In the genomic region with DNA sequence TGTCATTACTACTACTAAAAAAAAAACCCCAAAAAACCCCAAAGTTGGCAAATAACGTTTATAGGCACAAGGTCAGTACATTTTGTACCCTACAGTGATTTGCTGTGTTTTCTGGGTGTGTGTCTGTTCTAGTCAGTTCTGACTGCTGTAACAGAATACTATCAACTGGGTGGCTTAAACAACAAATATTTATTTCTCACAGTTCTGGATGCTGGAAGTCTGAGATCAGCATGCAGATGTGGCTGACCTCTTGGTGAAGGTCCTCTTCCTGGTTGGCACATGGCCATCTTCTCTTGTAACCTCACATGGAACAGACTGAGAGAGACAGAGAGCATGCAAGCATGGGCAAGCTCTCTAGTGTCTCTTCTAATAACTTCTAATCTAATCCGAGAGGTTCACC, we compare ENCODE assay signal across 18 cellular contexts.
DNase-seq lines count a peak whose midpoint lies in the region; ATAC-seq and TF ChIP-seq lines count a peak whose summit lies in the region.
"Had no signal": no experiment of that assay in that cellular context is flagged by ENCODE, and none has a peak within 500 bp of the region (broad histone marks: within the 10 kb centered on the region; RNA-seq: fewer than 3 reads in every experiment).

No MANE protein-coding gene starts in this region.

- WGBS in heart left ventricle, 4 donors: 50 to 58% (median 53%) methylated on average over 2 of the region's 2 CpGs
- 40 to 56% (median 51%) methylated on average over 2 of the region's 2 CpGs for WGBS in adrenal gland, 4 donors

- H3K9me3 ChIP-seq in heart left ventricle: no peaks in the 10 kb centered on the region
- no peaks in the 10 kb centered on the region for H3K9me3 ChIP-seq in right atrium auricular region
- H3K9me3 ChIP-seq in adrenal gland (replicated peaks in 1 of 3): no peaks in the 10 kb centered on the region
- H3K9me3 ChIP-seq: sigmoid colon, vagina had no signal

- TF ChIP-seq CTCF in heart left ventricle (IDR thresholded peaks at IDR 0.05): no peak
- TF ChIP-seq CTCF in right atrium auricular region (IDR thresholded peaks at IDR 0.05): no peak
- TF ChIP-seq CTCF in adrenal gland (IDR thresholded peaks at IDR 0.05): no peak

- H3K4me1 ChIP-seq in heart left ventricle: peaks cover 0 to 23% (median 13%) of the 10 kb centered on the region in 12 donors
- peaks cover 0 to 5% of the 10 kb centered on the region in 2 donors for H3K4me1 ChIP-seq in right atrium auricular region
- peaks cover 0 to 24% of the 10 kb centered on the region in 2 donors for H3K4me1 ChIP-seq in adrenal gland (replicated peaks in 1 of 2)
- H3K4me1 ChIP-seq: neural progenitor cell, sigmoid colon had no signal

- H3K27me3 ChIP-seq in heart left ventricle (no peaks in the 10 kb centered on the region), right atrium auricular region (no peaks in the 10 kb centered on the region), adrenal gland (no peaks in the 10 kb centered on the region)
- H3K27me3 ChIP-seq: neural progenitor cell, sigmoid colon, vagina had no signal

- ATAC-seq in heart left ventricle (peak; percentile 41 to 62 (median 55)), GM21619 (IDR thresholded peaks at IDR 0.05; ENCODE audit: unreplicated experiment) (no peak), HG02571 (IDR thresholded peaks at IDR 0.05; ENCODE audit: unreplicated experiment) (no peak)

- H3K36me3 ChIP-seq in heart left ventricle (peaks cover 0 to 8% (median 0%) of the 10 kb centered on the region in 9 donors), right atrium auricular region (no peaks in the 10 kb centered on the region), adrenal gland (replicated peaks in 1 of 2) (no peaks in the 10 kb centered on the region)
- H3K36me3 ChIP-seq: neural progenitor cell, sigmoid colon, vagina had no signal

- peak in 2 of 5 donors; percentile 35 to 46 for DNase-seq in heart left ventricle
- no peak for DNase-seq in right atrium auricular region (ENCODE audit: low spot score)
- peak in 5 of 7 donors; percentile 21 to 56 (median 49) for DNase-seq in adrenal gland
- peak; percentile 66 for DNase-seq in kidney tubule cell (ENCODE audit: low spot score)
- no peak for DNase-seq in NCI-H446 (lab: John Stamatoyannopoulos, UW)
- DNase-seq in SKM-1 treated with dmso at 0.1 percent for 144 hours (lab: John Stamatoyannopoulos, UW; ENCODE audit: unreplicated experiment): no peak
- DNase-seq: activated CD4-positive, alpha-beta memory T cell treated with anti-CD3 and anti-CD28 coated beads for 36 hours; amniotic stem cell; Karpas-422; NCI-H1930; NK-92 treated with Interleukin-12 subunit alpha and Interleukin-12 subunit beta, amount 100 ng/mL, for 24 hours; sigmoid colon; stimulated activated naive CD4-positive, alpha-beta T cell treated with Interleukin-2 at 50 U/mL for 16 hours had no signal

- H3K4me3 ChIP-seq in heart left ventricle (no peak overlapping the region), right atrium auricular region (no peak overlapping the region), adrenal gland (no peak overlapping the region)
- H3K4me3 ChIP-seq: neural progenitor cell, sigmoid colon, SK-N-MC, vagina had no signal

- intact Hi-C loops in heart left ventricle (cut with DNase I): loop anchor here in 1 of 10 donors (5.0 kb wide), 1 partner anchor 128 kb away; no protein-coding TSS in a partner anchor
- intact Hi-C loops in adrenal gland (cut with DNase I): no loop called here

- TF ChIP-seq POLR2A in heart left ventricle (IDR thresholded peaks at IDR 0.05) (no peak), adrenal gland (IDR thresholded peaks at IDR 0.05) (no peak)

- H3K27ac ChIP-seq in heart left ventricle: peak overlapping the region in 2 of 12 donors; percentile 16 to 17
- no peak overlapping the region for H3K27ac ChIP-seq in right atrium auricular region
- no peak overlapping the region for H3K27ac ChIP-seq in adrenal gland
- H3K27ac ChIP-seq: neural progenitor cell, sigmoid colon, SK-N-MC, vagina had no signal

Comparison
In these comparisons a context has a peak if more than half of its experiments do, and no peak if none do; other contexts are left out.
1. ATAC-seq: peak in heart left ventricle (4 of 4); none in GM21619 (single experiment) and HG02571 (single experiment).
2. DNase-seq: peak in adrenal gland (5 of 7) and kidney tubule cell (single experiment); none in right atrium auricular region (single experiment), NCI-H446 (0 of 2) and SKM-1 treated with dmso at 0.1 percent for 144 hours (single experiment).